In the genomic region with DNA sequence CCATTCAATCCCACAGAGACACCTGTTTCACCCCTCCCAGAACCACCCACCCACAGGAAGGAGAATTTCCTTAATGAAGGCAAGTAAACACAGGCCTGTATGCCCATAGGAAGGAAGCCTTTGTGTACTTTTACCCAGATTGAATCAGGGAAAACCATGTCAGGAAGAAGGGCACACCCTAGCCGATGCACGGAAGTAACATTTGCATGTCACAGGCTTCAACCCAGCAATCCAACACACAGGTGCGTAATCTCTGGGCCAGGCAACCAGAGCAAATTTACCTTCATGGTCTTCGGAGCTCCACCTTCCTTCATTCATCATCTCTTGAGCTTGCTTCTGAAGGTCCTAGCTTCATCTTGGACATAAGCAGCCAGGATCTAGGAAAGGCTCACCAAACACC, we compare ENCODE assay signal across 16 cellular contexts.
DNase-seq lines count a peak whose midpoint lies in the region; ATAC-seq and TF ChIP-seq lines count a peak whose summit lies in the region.
"Had no signal": no experiment of that assay in that cellular context is flagged by ENCODE, and none has a peak within 500 bp of the region (broad histone marks: within the 10 kb centered on the region; RNA-seq: fewer than 3 reads in every experiment).

No MANE protein-coding gene starts in this region.

- intact Hi-C loops in upper lobe of right lung (cut with DNase I): no loop called here

- WGBS in SK-N-SH (ENCODE audit: low lambda C conversion rate): 88% methylated on average over 4 of the region's 4 CpGs

- POLR2A ChIA-PET in SK-N-SH (lab: Yijun Ruan, JAX): no interaction called here

- no peaks in the 10 kb centered on the region for H3K9me2 ChIP-seq in SK-N-SH

- H3K27ac ChIP-seq in SK-N-SH (ENCODE audit: low read depth in 2 of 2, low read length in 1 of 2) (no peak overlapping the region), upper lobe of right lung (no peak overlapping the region)
- no peak overlapping the region for H3K27ac ChIP-seq in effector memory CD4-positive, alpha-beta T cell (ENCODE audit: insufficient read depth, low read length, poor library complexity, severe bottlenecking)
- H3K27ac ChIP-seq: body of pancreas had no signal

- H3K79me2 ChIP-seq in SK-N-SH (ENCODE audit: insufficient read depth): peaks cover 58% of the 10 kb centered on the region

- peak overlapping the region; percentile 67 for H3K4me2 ChIP-seq in SK-N-SH

- DNase-seq in SK-N-SH: no peak
- peak; percentile 9 for DNase-seq in NCI-H2107 (lab: John Stamatoyannopoulos, UW)
- DNase-seq in SHP77 treated with DMSO at 0.1 percent for 48 hours (lab: John Stamatoyannopoulos, UW): peak; percentile 55
- no peak for DNase-seq in upper lobe of right lung
- DNase-seq in GM03348 (ENCODE audit: low spot score): no peak
- DNase-seq in T-helper 1 cell: no peak
- no peak for DNase-seq in effector memory CD4-positive, alpha-beta T cell
- DNase-seq: ACHN; activated CD4-positive, alpha-beta T cell treated with anti-CD3 and anti-CD28 coated beads, Interleukin-2, amount 50 U/mL, for 1 hour; activated CD8-positive, alpha-beta memory T cell treated with anti-CD3 and anti-CD28 coated beads, Interleukin-2, amount 50 U/mL, for 48 hours; body of pancreas; head of caudate nucleus; HFFc6 had no signal

- no peak for TF ChIP-seq RAD21 in SK-N-SH (IDR thresholded peaks at IDR 0.05; ENCODE audit: low read length)

- no peak for TF ChIP-seq EP300 in SK-N-SH (IDR thresholded peaks at IDR 0.05; ENCODE audit: borderline replicate concordance in 1 of 2, low read depth in 1 of 2, low read length in 1 of 2)

- H3K4me3 ChIP-seq in SK-N-SH (ENCODE audit: low read depth in 2 of 2, low read length in 1 of 2) (peak overlapping the region in 1 of 2 experiments; percentile 62; a peak in 1 of 4 replicates), upper lobe of right lung (no peak overlapping the region)
- H3K4me3 ChIP-seq in effector memory CD4-positive, alpha-beta T cell (ENCODE audit: insufficient read depth, low read depth, low read length, poor library complexity, severe bottlenecking): no peak overlapping the region
- H3K4me3 ChIP-seq: body of pancreas, GM12878 had no signal

- H4K20me1 ChIP-seq in SK-N-SH (ENCODE audit: insufficient read depth): no peaks in the 10 kb centered on the region

- H3K4me1 ChIP-seq in SK-N-SH (ENCODE audit: control insufficient read depth in 1 of 2, insufficient read depth in 2 of 2, low read depth in 1 of 2, low read length in 1 of 2) (peaks cover 5% of the 10 kb centered on the region in 2 experiments; a peak in 3 of 4 replicates), upper lobe of right lung (peaks cover 6% of the 10 kb centered on the region)
- no peaks in the 10 kb centered on the region for H3K4me1 ChIP-seq in effector memory CD4-positive, alpha-beta T cell (ENCODE audit: control insufficient read depth, insufficient read depth, low read length, poor library complexity, severe bottlenecking)
- H3K4me1 ChIP-seq: body of pancreas had no signal

- CTCF ChIA-PET in SK-N-SH (lab: Yijun Ruan, JAX): interaction anchor here (1.9 kb wide), 1 partner anchor 11 kb away, joined by 4 read pairs; no protein-coding TSS in a partner anchor

- H3K36me3 ChIP-seq in SK-N-SH (replicated peaks in 1 of 2; ENCODE audit: control insufficient read depth in 1 of 2, insufficient read depth in 2 of 2, low read length in 1 of 2): no peaks in the 10 kb centered on the region
- no peaks in the 10 kb centered on the region for H3K36me3 ChIP-seq in upper lobe of right lung
- H3K36me3 ChIP-seq in effector memory CD4-positive, alpha-beta T cell (ENCODE audit: control insufficient read depth, insufficient read depth, low read length): no peaks in the 10 kb centered on the region

- no peak overlapping the region for H3K9ac ChIP-seq in SK-N-SH

- TF ChIP-seq CTCF in SK-N-SH (IDR thresholded peaks at IDR 0.05) (no peak), upper lobe of right lung (IDR thresholded peaks at IDR 0.05) (no peak)

- H3F3A ChIP-seq in SK-N-SH (replicated peaks; ENCODE audit: insufficient read depth): peaks cover 28% of the 10 kb centered on the region

- no peaks in the 10 kb centered on the region for H3K9me3 ChIP-seq in SK-N-SH
- no peaks in the 10 kb centered on the region for H3K9me3 ChIP-seq in upper lobe of right lung
- H3K9me3 ChIP-seq in effector memory CD4-positive, alpha-beta T cell (ENCODE audit: control insufficient read depth, low read length): no peaks in the 10 kb centered on the region
- H3K9me3 ChIP-seq: body of pancreas had no signal

- no peaks in the 10 kb centered on the region for H3K27me3 ChIP-seq in SK-N-SH (ENCODE audit: insufficient read depth)
- no peaks in the 10 kb centered on the region for H3K27me3 ChIP-seq in upper lobe of right lung
- H3K27me3 ChIP-seq in effector memory CD4-positive, alpha-beta T cell (replicated peaks; ENCODE audit: control insufficient read depth, insufficient read depth, low read length, poor library complexity, severe bottlenecking): peaks cover 4% of the 10 kb centered on the region
- H3K27me3 ChIP-seq: body of pancreas had no signal

- ATAC-seq in SK-N-SH treated with all-trans-retinoic acid at 6 μM for 48 hours: no peak
- peak; percentile 13 for ATAC-seq in upper lobe of right lung
- ATAC-seq: GM12878; stimulated activated memory B cell treated with anti-CD40 and anti-IgM and Interleukin-4, amounts not matched to agents 10 μg/mL and 1 μg/mL and 100 μg/mL, for 72 hours had no signal

- H2AFZ ChIP-seq in SK-N-SH (ENCODE audit: low read depth): no peak overlapping the region

TF ChIP-seq in SK-N-SH, 30 proteins besides CTCF, POLR2A, EP300 and RAD21 (continues in another document):
- TF ChIP-seq SIN3A (IDR thresholded peaks at IDR 0.05; ENCODE audit: borderline replicate concordance, low read depth, low read length) (no peak), RXRA (IDR thresholded peaks at IDR 0.05; ENCODE audit: borderline replicate concordance, low read depth) (no peak), JUND (IDR thresholded peaks at IDR 0.05) (no peak), CHD2 (IDR thresholded peaks at IDR 0.05; ENCODE audit: low read length, partially characterized antibody) (no peak), POLR2AphosphoS5 (IDR thresholded peaks at IDR 0.05; ENCODE audit: low read depth, low read length) (no peak), EZH2phosphoT487 (IDR thresholded peaks at IDR 0.05; ENCODE audit: borderline replicate concordance, low read depth) (no peak)
- TF ChIP-seq, protein P1, sequence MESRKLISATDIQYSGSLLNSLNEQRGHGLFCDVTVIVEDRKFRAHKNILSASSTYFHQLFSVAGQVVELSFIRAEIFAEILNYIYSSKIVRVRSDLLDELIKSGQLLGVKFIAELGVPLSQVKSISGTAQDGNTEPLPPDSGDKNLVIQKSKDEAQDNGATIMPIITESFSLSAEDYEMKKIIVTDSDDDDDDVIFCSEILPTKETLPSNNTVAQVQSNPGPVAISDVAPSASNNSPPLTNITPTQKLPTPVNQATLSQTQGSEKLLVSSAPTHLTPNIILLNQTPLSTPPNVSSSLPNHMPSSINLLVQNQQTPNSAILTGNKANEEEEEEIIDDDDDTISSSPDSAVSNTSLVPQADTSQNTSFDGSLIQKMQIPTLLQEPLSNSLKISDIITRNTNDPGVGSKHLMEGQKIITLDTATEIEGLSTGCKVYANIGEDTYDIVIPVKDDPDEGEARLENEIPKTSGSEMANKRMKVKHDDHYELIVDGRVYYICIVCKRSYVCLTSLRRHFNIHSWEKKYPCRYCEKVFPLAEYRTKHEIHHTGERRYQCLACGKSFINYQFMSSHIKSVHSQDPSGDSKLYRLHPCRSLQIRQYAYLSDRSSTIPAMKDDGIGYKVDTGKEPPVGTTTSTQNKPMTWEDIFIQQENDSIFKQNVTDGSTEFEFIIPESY (IDR thresholded peaks at IDR 0.05; ENCODE audit: borderline replicate concordance, low read depth): no peak
- TF ChIP-seq, protein P2, sequence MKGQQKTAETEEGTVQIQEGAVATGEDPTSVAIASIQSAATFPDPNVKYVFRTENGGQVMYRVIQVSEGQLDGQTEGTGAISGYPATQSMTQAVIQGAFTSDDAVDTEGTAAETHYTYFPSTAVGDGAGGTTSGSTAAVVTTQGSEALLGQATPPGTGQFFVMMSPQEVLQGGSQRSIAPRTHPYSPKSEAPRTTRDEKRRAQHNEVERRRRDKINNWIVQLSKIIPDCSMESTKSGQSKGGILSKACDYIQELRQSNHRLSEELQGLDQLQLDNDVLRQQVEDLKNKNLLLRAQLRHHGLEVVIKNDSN (IDR thresholded peaks at IDR 0.05; ENCODE audit: borderline replicate concordance, low read depth): no peak

TF ChIP-seq in SK-N-SH treated with all-trans-retinoic acid at 6 μM for 48 hours, 23 proteins besides CTCF, POLR2A, EP300 and RAD21 (continues in another document):
- TF ChIP-seq ZFP3 (CRISPR knock-in tag; IDR thresholded peaks at IDR 0.05) (no peak), ESRRG (CRISPR knock-in tag; IDR thresholded peaks at IDR 0.05) (no peak), ISL1 (CRISPR knock-in tag; IDR thresholded peaks at IDR 0.05) (no peak), OSR1 (CRISPR knock-in tag; IDR thresholded peaks at IDR 0.05) (no peak), TCF4 (CRISPR knock-in tag; IDR thresholded peaks at IDR 0.05; ENCODE audit: borderline replicate concordance) (no peak), GLIS3 (CRISPR knock-in tag; IDR thresholded peaks at IDR 0.05) (no peak), ARNTL (CRISPR knock-in tag; IDR thresholded peaks at IDR 0.05; ENCODE audit: borderline replicate concordance, low read depth) (no peak), BACH2 (CRISPR knock-in tag; IDR thresholded peaks at IDR 0.05; ENCODE audit: borderline replicate concordance) (no peak), ZNF565 (CRISPR knock-in tag; conservative IDR thresholded peaks at IDR 0.05; ENCODE audit: low read depth) (no peak)
- TF ChIP-seq, protein P3, sequence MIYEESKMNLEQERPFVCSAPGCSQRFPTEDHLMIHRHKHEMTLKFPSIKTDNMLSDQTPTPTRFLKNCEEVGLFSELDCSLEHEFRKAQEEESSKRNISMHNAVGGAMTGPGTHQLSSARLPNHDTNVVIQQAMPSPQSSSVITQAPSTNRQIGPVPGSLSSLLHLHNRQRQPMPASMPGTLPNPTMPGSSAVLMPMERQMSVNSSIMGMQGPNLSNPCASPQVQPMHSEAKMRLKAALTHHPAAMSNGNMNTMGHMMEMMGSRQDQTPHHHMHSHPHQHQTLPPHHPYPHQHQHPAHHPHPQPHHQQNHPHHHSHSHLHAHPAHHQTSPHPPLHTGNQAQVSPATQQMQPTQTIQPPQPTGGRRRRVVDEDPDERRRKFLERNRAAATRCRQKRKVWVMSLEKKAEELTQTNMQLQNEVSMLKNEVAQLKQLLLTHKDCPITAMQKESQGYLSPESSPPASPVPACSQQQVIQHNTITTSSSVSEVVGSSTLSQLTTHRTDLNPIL (CRISPR knock-in tag; IDR thresholded peaks at IDR 0.05; ENCODE audit: low read depth): no peak

Comparison
In these comparisons a context has a peak if more than half of its experiments do, and no peak if none do; other contexts are left out.
1. DNase-seq: peak in NCI-H2107 (single experiment) and SHP77 treated with DMSO at 0.1 percent for 48 hours (single experiment); none in SK-N-SH (single experiment), upper lobe of right lung (single experiment), GM03348 (single experiment), T-helper 1 cell (0 of 5) and effector memory CD4-positive, alpha-beta T cell (0 of 3).